In the genomic region with DNA sequence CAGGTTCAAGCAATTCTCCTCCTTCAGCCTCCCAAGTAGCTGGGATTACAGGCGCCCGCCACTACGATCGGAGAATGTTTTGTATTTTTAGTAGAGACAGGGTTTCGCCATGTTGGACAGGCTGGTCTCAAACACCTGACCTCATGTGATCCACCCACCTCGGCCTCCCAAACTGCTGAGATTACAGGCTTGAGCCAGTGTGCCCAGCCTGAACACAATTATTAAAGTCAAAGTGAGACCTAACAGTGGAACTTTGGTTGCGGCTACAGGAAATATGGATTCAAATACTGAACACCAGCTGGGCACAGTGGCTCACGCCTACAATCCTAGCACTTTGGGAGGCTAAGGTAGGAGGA, we compare ENCODE assay signal across 6 cellular contexts. TPM values are rescaled to one million over a fixed set of nuclear protein-coding genes. Genes with fewer than 3 reads are reported as not detected.
DNase-seq lines count a peak whose midpoint lies in the region; ATAC-seq and TF ChIP-seq lines count a peak whose summit lies in the region.
"Not testable (repeated sequence)": the region's sequence is repeated elsewhere in the genome, so short reads cannot be mapped to it uniquely, and the experiment has no call there.

No MANE protein-coding gene starts in this region.

- H4K20me1 ChIP-seq in neural progenitor cell (ENCODE audit: low read depth), result peaks cover 12% of the 10 kb centered on the region

- not testable (repeated sequence) for H3K9ac ChIP-seq in endodermal cell (ENCODE audit: extremely low read depth, low read length, poor library complexity, severe bottlenecking); neural progenitor cell

- peak overlapping the region; percentile 8 for H3K4me3 ChIP-seq in GM12875 (ENCODE audit: low read depth, low read length)
- not testable (repeated sequence) for H3K4me3 ChIP-seq in SJSA1; endodermal cell (ENCODE audit: low read length); neural progenitor cell; upper lobe of right lung

- intact Hi-C loops in upper lobe of right lung (cut with DNase I), result not testable (repeated sequence)

- DNase-seq in SJSA1 (ENCODE audit: low read depth in 1 of 2, low spot score in 2 of 2); endodermal cell; neural progenitor cell (ENCODE audit: low spot score); upper lobe of right lung: not testable (repeated sequence)

- H3K36me3 Mint-ChIP-seq in activated T-helper 17 cell treated with anti-CD3 and anti-CD28 coated beads, Interleukin-2, amount 50 U/mL, for 72 hours (ENCODE audit: low read depth), result peaks cover 33% of the 10 kb centered on the region
- H3K36me3 Mint-ChIP-seq in endodermal cell (ENCODE audit: low read depth), result not testable (repeated sequence)
- H3K36me3 Mint-ChIP-seq in neural progenitor cell, result peaks cover 12% of the 10 kb centered on the region

- H3K27me3 ChIP-seq in SJSA1 (replicated peaks); endodermal cell (ENCODE audit: control insufficient read depth, insufficient read depth, low read length, poor library complexity, severe bottlenecking); neural progenitor cell; upper lobe of right lung: not testable (repeated sequence)

- peak overlapping the region; percentile 99 for H3K4me3 Mint-ChIP-seq in activated T-helper 17 cell treated with anti-CD3 and anti-CD28 coated beads, Interleukin-2, amount 50 U/mL, for 72 hours
- H3K4me3 Mint-ChIP-seq in endodermal cell (peak overlapping the region; percentile 87), neural progenitor cell (peak overlapping the region; percentile 89)

- H3K27ac ChIP-seq in SJSA1 (peak overlapping the region; percentile 99), upper lobe of right lung (peak overlapping the region; percentile 55)
- H3K27ac ChIP-seq in endodermal cell (ENCODE audit: low read depth, low read length); neural progenitor cell: not testable (repeated sequence)

- not testable (repeated sequence) for H3K36me3 ChIP-seq in SJSA1; endodermal cell (ENCODE audit: control insufficient read depth, insufficient read depth, low read length); neural progenitor cell; upper lobe of right lung

- H3K9me3 Mint-ChIP-seq in activated T-helper 17 cell treated with anti-CD3 and anti-CD28 coated beads, Interleukin-2, amount 50 U/mL, for 72 hours; endodermal cell; neural progenitor cell: not testable (repeated sequence)

- H3K27ac Mint-ChIP-seq in activated T-helper 17 cell treated with anti-CD3 and anti-CD28 coated beads, Interleukin-2, amount 50 U/mL, for 72 hours, result peak overlapping the region; percentile 90
- H3K27ac Mint-ChIP-seq in endodermal cell, result not testable (repeated sequence)
- H3K27ac Mint-ChIP-seq in neural progenitor cell, result peak overlapping the region; percentile 72

- peaks cover 58% of the 10 kb centered on the region for H3F3A ChIP-seq in neural progenitor cell (ENCODE audit: low read depth)

- peaks cover 46% of the 10 kb centered on the region for H3K4me1 ChIP-seq in SJSA1 (replicated peaks)
- H3K4me1 ChIP-seq in endodermal cell (ENCODE audit: control insufficient read depth, insufficient read depth, low read length), result not testable (repeated sequence)
- H3K4me1 ChIP-seq in neural progenitor cell, result peaks cover 20% of the 10 kb centered on the region
- H3K4me1 ChIP-seq in upper lobe of right lung, result peaks cover 27% of the 10 kb centered on the region

- TF ChIP-seq CTCF in GM12875 (IDR thresholded peaks at IDR 0.05; ENCODE audit: borderline replicate concordance, insufficient read depth, low read depth, low read length); endodermal cell (conservative IDR thresholded peaks at IDR 0.05); neural progenitor cell (IDR thresholded peaks at IDR 0.05); upper lobe of right lung (IDR thresholded peaks at IDR 0.05): not testable (repeated sequence)

- not testable (repeated sequence) for H3K4me1 Mint-ChIP-seq in activated T-helper 17 cell treated with anti-CD3 and anti-CD28 coated beads, Interleukin-2, amount 50 U/mL, for 72 hours
- H3K4me1 Mint-ChIP-seq in endodermal cell, result peaks cover 17% of the 10 kb centered on the region
- H3K4me1 Mint-ChIP-seq in neural progenitor cell, result peaks cover 43% of the 10 kb centered on the region

- H3K4me2 ChIP-seq in neural progenitor cell, result peak overlapping the region; percentile 84

- peaks cover 27% of the 10 kb centered on the region for H3K79me2 ChIP-seq in neural progenitor cell (ENCODE audit: low read depth)

- not testable (repeated sequence) for H3K9me3 ChIP-seq in SJSA1 (replicated peaks); endodermal cell (ENCODE audit: control insufficient read depth, low read length); neural progenitor cell (ENCODE audit: low read depth); upper lobe of right lung

- not testable (repeated sequence) for H3K27me3 Mint-ChIP-seq in activated T-helper 17 cell treated with anti-CD3 and anti-CD28 coated beads, Interleukin-2, amount 50 U/mL, for 72 hours; endodermal cell (ENCODE audit: insufficient read depth); neural progenitor cell (ENCODE audit: insufficient read depth, low read depth)

- WGBS in endodermal cell (ENCODE audit: insufficient coverage in 1 of 2, insufficient read length in 1 of 2), 2 experiments, result 90 to 97% methylated on average over 5 to 8 of the region's 8 CpGs

- not testable (repeated sequence) for H2AFZ ChIP-seq in neural progenitor cell (replicated peaks)

- not testable (repeated sequence) for ATAC-seq in activated T-helper 17 cell treated with anti-CD3 and anti-CD28 coated beads, Interleukin-2, amount 50 U/mL, for 72 hours (replicated peaks); upper lobe of right lung

RNA-seq across cellular contexts. Expression of gene MTX1, which starts 16.9 kb away (rescaled TPM):
- total RNA-seq in SJSA1 (2014; rRNA removed; shearing (Covaris generic)), result 69.7 and 86.0 TPM in 2 replicates
- 10 to 100 TPM; 31.3 to 59.9 TPM for total RNA-seq in activated T-helper 17 cell treated with anti-CD3 and anti-CD28 coated beads, Interleukin-2, amount 50 U/mL, for 72 hours
- total RNA-seq in endodermal cell, result 10 to 100 TPM; 47.3 to 63.2 TPM
- polyA plus RNA-seq in endodermal cell (2013, experiment 1 of 2), result 43.6 TPM
- 43.3 TPM for polyA plus RNA-seq in endodermal cell (2013, experiment 2 of 2)
- total RNA-seq in neural progenitor cell (ENCODE audit: low replicate concordance), result 25.6 and 46.5 TPM in 2 replicates
- total RNA-seq in upper lobe of right lung, result 28.4 TPM

RNA-seq across cellular contexts. Expression of gene THBS3, which starts 17.7 kb away (rescaled TPM):
- total RNA-seq in SJSA1 (2014; rRNA removed; shearing (Covaris generic)), result 3.2 and 5.4 TPM in 2 replicates
- 10 to 100 TPM; 11.8 to 26.8 TPM for total RNA-seq in activated T-helper 17 cell treated with anti-CD3 and anti-CD28 coated beads, Interleukin-2, amount 50 U/mL, for 72 hours
- 10 to 100 TPM; 17.6 to 27.9 TPM for total RNA-seq in endodermal cell
- 80.6 TPM for polyA plus RNA-seq in endodermal cell (2013, experiment 1 of 2)
- 67.8 TPM for polyA plus RNA-seq in endodermal cell (2013, experiment 2 of 2)
- total RNA-seq in neural progenitor cell (ENCODE audit: low replicate concordance), result 19.3 and 30.4 TPM in 2 replicates
- 24.9 TPM for total RNA-seq in upper lobe of right lung

RNA-seq across cellular contexts. Expression of gene ENTREP3, which starts 29.9 kb away (rescaled TPM):
- 3.7 and 11.9 TPM in 2 replicates for total RNA-seq in SJSA1 (2014; rRNA removed; shearing (Covaris generic))
- total RNA-seq in activated T-helper 17 cell treated with anti-CD3 and anti-CD28 coated beads, Interleukin-2, amount 50 U/mL, for 72 hours, result 10 to 100 TPM; 20.7 to 32.1 TPM
- 10 to 100 TPM; 49.5 to 65.9 TPM for total RNA-seq in endodermal cell
- polyA plus RNA-seq in endodermal cell (2013, experiment 1 of 2), result 57.2 TPM
- 49.2 TPM for polyA plus RNA-seq in endodermal cell (2013, experiment 2 of 2)
- total RNA-seq in neural progenitor cell (ENCODE audit: low replicate concordance), result 4.8 and 14.9 TPM in 2 replicates
- total RNA-seq in upper lobe of right lung, result 27.8 TPM

RNA-seq across cellular contexts. Expression of gene SCAMP3, which starts 36.8 kb away (rescaled TPM):
- total RNA-seq in SJSA1 (2014; rRNA removed; shearing (Covaris generic)), result 54.6 and 55.9 TPM in 2 replicates
- total RNA-seq in activated T-helper 17 cell treated with anti-CD3 and anti-CD28 coated beads, Interleukin-2, amount 50 U/mL, for 72 hours, result 100 to 1,000 TPM in 1 of 2 donors, 10 to 100 TPM in 1; 84.0 to 123 TPM
- 10 to 100 TPM; 56.1 TPM for total RNA-seq in endodermal cell
- 66.4 TPM for polyA plus RNA-seq in endodermal cell (2013, experiment 1 of 2)
- polyA plus RNA-seq in endodermal cell (2013, experiment 2 of 2), result 60.2 TPM
- 21.8 and 44.8 TPM in 2 replicates for total RNA-seq in neural progenitor cell (ENCODE audit: low replicate concordance)
- total RNA-seq in upper lobe of right lung, result 70.9 TPM

RNA-seq across cellular contexts. Expression of gene CLK2, which starts 47.9 kb away (rescaled TPM):
- 13.0 and 13.7 TPM in 2 replicates for total RNA-seq in SJSA1 (2014; rRNA removed; shearing (Covaris generic))
- total RNA-seq in activated T-helper 17 cell treated with anti-CD3 and anti-CD28 coated beads, Interleukin-2, amount 50 U/mL, for 72 hours, result 100 to 1,000 TPM in 1 of 2 donors, 10 to 100 TPM in 1; 87.7 to 131 TPM
- total RNA-seq in endodermal cell (10 to 100 TPM; 69.8 to 82.3 TPM), neural progenitor cell (ENCODE audit: low replicate concordance) (41.7 and 62.2 TPM in 2 replicates), upper lobe of right lung (51.2 TPM)
- polyA plus RNA-seq in endodermal cell (2013, experiment 1 of 2), result 84.9 TPM
- polyA plus RNA-seq in endodermal cell (2013, experiment 2 of 2), result 71.3 TPM
